In genomic region chr4:162683659-162684370, GRCh38 we compare ENCODE assay signal across 10 cellular contexts.
A peak's percentile ranks its signal among the peaks of the same experiment; 100 is the strongest.
DNase-seq lines count a peak whose midpoint lies in the region; ATAC-seq, FAIRE-seq and TF ChIP-seq lines count a peak whose summit lies in the region.
"Had no signal": no experiment of that assay in that cellular context is flagged by ENCODE, and none has a peak within 500 bp of the region (broad histone marks: within the 10 kb centered on the region; RNA-seq: fewer than 3 reads in every experiment).

No MANE protein-coding gene starts in this region.

- WGBS in spleen, 5 donors: 59 to 74% (median 60%) methylated on average over 5 of the region's 5 CpGs

- in situ Hi-C loops in Caki2 (cut with HindIII; ENCODE audit: low pct_unique_long_range_greater_than_20kb, low sequenced_read_pairs): no loop called here

- peaks cover 6% of the 10 kb centered on the region for H3K9me3 Mint-ChIP-seq in activated CD8-positive, alpha-beta memory T cell treated with anti-CD3 and anti-CD28 coated beads, Interleukin-2, amount 10 ng/mL, durations not matched to agents 7 days and 5 days (ENCODE audit: low read depth)

- ATAC-seq in GM21529 (IDR thresholded peaks at IDR 0.05; ENCODE audit: unreplicated experiment): peak; percentile 77
- peak; percentile 93 for ATAC-seq in HG03378 (IDR thresholded peaks at IDR 0.05; ENCODE audit: unreplicated experiment)
- ATAC-seq in activated CD8-positive, alpha-beta memory T cell treated with anti-CD3 and anti-CD28 coated beads, Interleukin-2, amount 10 ng/mL, durations not matched to agents 7 days and 5 days: no peak

- no peaks in the 10 kb centered on the region for H3K4me1 ChIP-seq in spleen

- H3K27me3 Mint-ChIP-seq in activated CD8-positive, alpha-beta memory T cell treated with anti-CD3 and anti-CD28 coated beads, Interleukin-2, amount 10 ng/mL, durations not matched to agents 7 days and 5 days: no peaks in the 10 kb centered on the region

- no peak for TF ChIP-seq POLR2A in GM12891 (IDR thresholded peaks at IDR 0.05; ENCODE audit: low read depth, low read length)
- TF ChIP-seq POLR2A in spleen (IDR thresholded peaks at IDR 0.05): no peak

- H3K4me3 ChIP-seq in cardiac fibroblast (replicated peaks in 1 of 2; ENCODE audit: low read depth in 2 of 2, low read length in 2 of 2) (no peak overlapping the region), spleen (no peak overlapping the region)

- no peaks in the 10 kb centered on the region for H3K36me3 ChIP-seq in spleen

- no peak overlapping the region for H3K27ac Mint-ChIP-seq in activated CD8-positive, alpha-beta memory T cell treated with anti-CD3 and anti-CD28 coated beads, Interleukin-2, amount 10 ng/mL, durations not matched to agents 7 days and 5 days
- H3K27ac Mint-ChIP-seq: immature natural killer cell had no signal

- intact Hi-C loops in spleen (cut with DNase I; ENCODE audit: low total_unique reads): no loop called here

- peak; percentile 97 for DNase-seq in Caki2 (ENCODE audit: low read depth)
- peak; percentile 0 to 39 for DNase-seq in cardiac fibroblast (ENCODE audit: low read depth in 2 of 2)
- no peak for DNase-seq in GM12891 (ENCODE audit: insufficient read length, low spot score)
- no peak for DNase-seq in activated CD4-positive, alpha-beta T cell treated with anti-CD3 and anti-CD28 coated beads for 48 hours
- DNase-seq in activated CD8-positive, alpha-beta memory T cell treated with anti-CD3 and anti-CD28 coated beads, Interleukin-2, amount 10 ng/mL, durations not matched to agents 7 days and 5 days: no peak
- DNase-seq in spleen: no peak
- DNase-seq: immature natural killer cell, Kasumi-1 had no signal

- no peaks in the 10 kb centered on the region for H3K36me3 Mint-ChIP-seq in activated CD8-positive, alpha-beta memory T cell treated with anti-CD3 and anti-CD28 coated beads, Interleukin-2, amount 10 ng/mL, durations not matched to agents 7 days and 5 days
- H3K36me3 Mint-ChIP-seq: immature natural killer cell had no signal

- no peak overlapping the region for H3K27ac ChIP-seq in spleen

- CTCF ChIA-PET in activated CD8-positive, alpha-beta memory T cell treated with anti-CD3 and anti-CD28 coated beads, Interleukin-2, amount 10 ng/mL, durations not matched to agents 7 days and 5 days (lab: Charles Lee): no interaction called here

- FAIRE-seq in GM12891 (lab: Jason Lieb, UNC): no peak

- H3K4me3 Mint-ChIP-seq in activated CD8-positive, alpha-beta memory T cell treated with anti-CD3 and anti-CD28 coated beads, Interleukin-2, amount 10 ng/mL, durations not matched to agents 7 days and 5 days: no peak overlapping the region
- H3K4me3 Mint-ChIP-seq: immature natural killer cell had no signal

- no peak for TF ChIP-seq CTCF in cardiac fibroblast (IDR thresholded peaks at IDR 0.05; ENCODE audit: low read depth, low read length)
- no peak for TF ChIP-seq CTCF in spleen (IDR thresholded peaks at IDR 0.05 in 8 of 11, conservative IDR thresholded peaks at IDR 0.05 in 3 of 11)

- H3K4me1 Mint-ChIP-seq in activated CD8-positive, alpha-beta memory T cell treated with anti-CD3 and anti-CD28 coated beads, Interleukin-2, amount 10 ng/mL, durations not matched to agents 7 days and 5 days: no peaks in the 10 kb centered on the region
- H3K4me1 Mint-ChIP-seq: immature natural killer cell had no signal

- H3K9me3 ChIP-seq in spleen: peaks cover 0 to 14% (median 6%) of the 10 kb centered on the region in 8 donors

- H3K27me3 ChIP-seq in spleen (replicated peaks in 1 of 7): no peaks in the 10 kb centered on the region

TF ChIP-seq in GM12891, 5 proteins besides CTCF, POLR2A, EP300 and RAD21:
- TF ChIP-seq POLR2AphosphoS5 (IDR thresholded peaks at IDR 0.05; ENCODE audit: low read depth, low read length): no peak
- no peak for TF ChIP-seq SPI1 (IDR thresholded peaks at IDR 0.05; ENCODE audit: low read depth, low read length)

Comparison
In these comparisons a context has a peak if more than half of its experiments do, and no peak if none do; other contexts are left out.
1. DNase-seq: peak in Caki2 (single experiment) and cardiac fibroblast (2 of 2); none in GM12891 (single experiment), activated CD4-positive, alpha-beta T cell treated with anti-CD3 and anti-CD28 coated beads for 48 hours (single experiment), activated CD8-positive, alpha-beta memory T cell treated with anti-CD3 and anti-CD28 coated beads, Interleukin-2, amount 10 ng/mL, durations not matched to agents 7 days and 5 days (single experiment) and spleen (single experiment).